ENCODE assay signal across 8 cellular contexts in the genomic region with DNA sequence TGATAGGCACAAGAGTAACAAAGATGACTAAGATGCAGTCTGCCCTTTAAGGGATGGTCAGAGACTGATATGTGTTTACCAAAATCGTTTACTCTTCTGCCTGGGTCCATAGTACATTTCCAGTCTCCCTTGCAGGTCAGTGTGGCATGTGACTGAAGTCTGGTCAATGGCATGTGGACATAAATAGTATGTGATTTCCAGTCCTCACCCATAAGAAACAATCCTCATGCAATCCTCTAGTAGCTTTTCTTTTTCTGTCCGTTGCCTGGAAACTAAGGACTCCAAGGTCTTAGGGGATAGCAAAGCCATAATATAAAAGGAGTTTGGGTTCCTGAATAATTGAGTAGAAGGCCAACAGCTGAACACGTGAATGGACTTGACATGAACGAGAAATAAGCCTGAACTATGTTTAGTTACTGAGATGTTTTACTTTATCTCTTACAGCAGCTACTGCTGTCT. TPM values are rescaled to one million over a fixed set of nuclear protein-coding genes. Genes with fewer than 3 reads are reported as not detected.
A peak's percentile ranks its signal among the peaks of the same experiment; 100 is the strongest.
DNase-seq lines count a peak whose midpoint lies in the region; ATAC-seq and TF ChIP-seq lines count a peak whose summit lies in the region.

No MANE protein-coding gene starts in this region.

- peak overlapping the region; percentile 88 for H3K4me3 Mint-ChIP-seq in activated CD4-positive, alpha-beta T cell treated with anti-CD3 and anti-CD28 coated beads, Interleukin-2, amount 10 ng/mL, durations not matched to agents 24 days and 14 days
- peak overlapping the region; percentile 94 for H3K4me3 Mint-ChIP-seq in activated naive CD8-positive, alpha-beta T cell treated with anti-CD3 and anti-CD28 coated beads, Interleukin-2, amount 50 U/mL, for 24 hours

- no peaks in the 10 kb centered on the region for H3K9me3 Mint-ChIP-seq in activated CD4-positive, alpha-beta T cell treated with anti-CD3 and anti-CD28 coated beads, Interleukin-2, amount 10 ng/mL, durations not matched to agents 24 days and 14 days
- H3K9me3 Mint-ChIP-seq in activated naive CD8-positive, alpha-beta T cell treated with anti-CD3 and anti-CD28 coated beads, Interleukin-2, amount 50 U/mL, for 24 hours = no peaks in the 10 kb centered on the region

- no peak for ATAC-seq in activated naive CD8-positive, alpha-beta T cell treated with anti-CD3 and anti-CD28 coated beads, Interleukin-2, amount 50 U/mL, for 24 hours
- no peak for ATAC-seq in HG03457 (IDR thresholded peaks at IDR 0.05; ENCODE audit: unreplicated experiment)

- no peak for DNase-seq in activated CD4-positive, alpha-beta T cell treated with anti-CD3 and anti-CD28 coated beads, Interleukin-2, amount 10 ng/mL, durations not matched to agents 24 days and 14 days
- DNase-seq in activated CD4-positive, alpha-beta T cell treated with anti-CD3 and anti-CD28 coated beads, Interleukin-2, amount 50 U/mL, for 4 hours = no peak
- DNase-seq in HT1080 (ENCODE audit: low read depth) = peak; percentile 41
- DNase-seq in activated naive CD8-positive, alpha-beta T cell treated with anti-CD3 and anti-CD28 coated beads, Interleukin-2, amount 50 U/mL, for 24 hours = no peak
- peak; percentile 45 for DNase-seq in iris pigment epithelial cell (ENCODE audit: low read depth)
- no peak for DNase-seq in suprapubic skin (ENCODE audit: low spot score in 2 of 2)
- no peak for DNase-seq in superior temporal gyrus (ENCODE audit: extremely low spot score)

- no peaks in the 10 kb centered on the region for H3K27me3 Mint-ChIP-seq in activated CD4-positive, alpha-beta T cell treated with anti-CD3 and anti-CD28 coated beads, Interleukin-2, amount 10 ng/mL, durations not matched to agents 24 days and 14 days
- H3K27me3 Mint-ChIP-seq in activated naive CD8-positive, alpha-beta T cell treated with anti-CD3 and anti-CD28 coated beads, Interleukin-2, amount 50 U/mL, for 24 hours = no peaks in the 10 kb centered on the region

- peaks cover 40% of the 10 kb centered on the region for H3K4me1 Mint-ChIP-seq in activated CD4-positive, alpha-beta T cell treated with anti-CD3 and anti-CD28 coated beads, Interleukin-2, amount 10 ng/mL, durations not matched to agents 24 days and 14 days
- H3K4me1 Mint-ChIP-seq in activated naive CD8-positive, alpha-beta T cell treated with anti-CD3 and anti-CD28 coated beads, Interleukin-2, amount 50 U/mL, for 24 hours = peaks cover 52% of the 10 kb centered on the region

- 25% methylated on average over 4 of the region's 4 CpGs for WGBS in suprapubic skin

- intact Hi-C loops in activated CD4-positive, alpha-beta T cell treated with anti-CD3 and anti-CD28 coated beads, Interleukin-2, amount 10 ng/mL, durations not matched to agents 24 days and 14 days (cut with micrococcal nuclease) = no loop called here

- peaks cover 32% of the 10 kb centered on the region for H3K36me3 Mint-ChIP-seq in activated CD4-positive, alpha-beta T cell treated with anti-CD3 and anti-CD28 coated beads, Interleukin-2, amount 10 ng/mL, durations not matched to agents 24 days and 14 days (ENCODE audit: low read depth)
- peaks cover 35% of the 10 kb centered on the region for H3K36me3 Mint-ChIP-seq in activated naive CD8-positive, alpha-beta T cell treated with anti-CD3 and anti-CD28 coated beads, Interleukin-2, amount 50 U/mL, for 24 hours (ENCODE audit: low read depth)

- H3K4me1 ChIP-seq in suprapubic skin = peaks cover 28% of the 10 kb centered on the region

- H3K27me3 ChIP-seq in suprapubic skin = no peaks in the 10 kb centered on the region

- no peak for TF ChIP-seq EP300 in suprapubic skin (IDR thresholded peaks at IDR 0.05)

- H3K36me3 ChIP-seq in suprapubic skin = peaks cover 5% of the 10 kb centered on the region

- H3K27ac ChIP-seq in suprapubic skin = peak overlapping the region; percentile 79

- no peaks in the 10 kb centered on the region for H3K9me3 ChIP-seq in suprapubic skin

- no peak for TF ChIP-seq POLR2A in suprapubic skin (IDR thresholded peaks at IDR 0.05)

- TF ChIP-seq CTCF in suprapubic skin (IDR thresholded peaks at IDR 0.05) = no peak

- H3K27ac Mint-ChIP-seq in activated CD4-positive, alpha-beta T cell treated with anti-CD3 and anti-CD28 coated beads, Interleukin-2, amount 10 ng/mL, durations not matched to agents 24 days and 14 days = peak overlapping the region; percentile 96
- peak overlapping the region; percentile 99 for H3K27ac Mint-ChIP-seq in activated naive CD8-positive, alpha-beta T cell treated with anti-CD3 and anti-CD28 coated beads, Interleukin-2, amount 50 U/mL, for 24 hours

- H3K4me3 ChIP-seq in suprapubic skin = peak overlapping the region; percentile 62

RNA-seq across cellular contexts. Expression of a gene that starts 1.1 kb away (rescaled TPM):
- 37.6 and 39.7 TPM in 2 replicates for total RNA-seq in activated CD4-positive, alpha-beta T cell treated with anti-CD3 and anti-CD28 coated beads, Interleukin-2, amount 10 ng/mL, durations not matched to agents 24 days and 14 days
- total RNA-seq in HT1080 (2014; rRNA removed; shearing (Covaris generic)) = 17.9 and 26.8 TPM in 2 replicates
- polyA plus RNA-seq in HT1080 (2015; cell fraction: cytosol; rRNA removed) = 18.9 and 19.7 TPM in 2 replicates
- polyA plus RNA-seq in HT1080 (2015; cell fraction: nucleus; rRNA removed) = 13.9 and 18.3 TPM in 2 replicates
- total RNA-seq in suprapubic skin = 10 to 100 TPM in 1 of 4 donors, 1 to 10 TPM in 3; 4.2 to 11.9 (median 5.6) TPM

RNA-seq across cellular contexts. Expression of a gene that starts 24.2 kb away (rescaled TPM):
- 11.0 and 13.2 TPM in 2 replicates for total RNA-seq in activated CD4-positive, alpha-beta T cell treated with anti-CD3 and anti-CD28 coated beads, Interleukin-2, amount 10 ng/mL, durations not matched to agents 24 days and 14 days
- total RNA-seq in HT1080 (2014; rRNA removed; shearing (Covaris generic)) = 22.7 and 23.4 TPM in 2 replicates
- polyA plus RNA-seq in HT1080 (2015; cell fraction: cytosol; rRNA removed) = 18.2 and 21.7 TPM in 2 replicates
- polyA plus RNA-seq in HT1080 (2015; cell fraction: nucleus; rRNA removed) = 32.6 and 36.3 TPM in 2 replicates
- total RNA-seq in suprapubic skin = 10 to 100 TPM; 28.9 to 63.6 (median 51.5) TPM

RNA-seq across cellular contexts. Expression of a gene that starts 56.0 kb away (rescaled TPM):
- total RNA-seq in activated CD4-positive, alpha-beta T cell treated with anti-CD3 and anti-CD28 coated beads, Interleukin-2, amount 10 ng/mL, durations not matched to agents 24 days and 14 days = 0.23 and 0.47 TPM in 2 replicates
- total RNA-seq in HT1080 (2014; rRNA removed; shearing (Covaris generic)) = not detected in 2 replicates
- 0.45 and 0.93 TPM in 2 replicates for polyA plus RNA-seq in HT1080 (2015; cell fraction: cytosol; rRNA removed)
- polyA plus RNA-seq in HT1080 (2015; cell fraction: nucleus; rRNA removed) = 0.23 and 0.51 TPM in 2 replicates
- total RNA-seq in suprapubic skin = 1 to 10 TPM in 1 of 4 donors, under 1 TPM in 1, not detected in 2; 0.30 to 2.9 TPM

Comparison
In these comparisons a context has a peak if more than half of its experiments do, and no peak if none do; other contexts are left out.
1. DNase-seq: peak in HT1080 (single experiment) and iris pigment epithelial cell (single experiment); none in activated CD4-positive, alpha-beta T cell treated with anti-CD3 and anti-CD28 coated beads, Interleukin-2, amount 10 ng/mL, durations not matched to agents 24 days and 14 days (single experiment), activated CD4-positive, alpha-beta T cell treated with anti-CD3 and anti-CD28 coated beads, Interleukin-2, amount 50 U/mL, for 4 hours (0 of 2), activated naive CD8-positive, alpha-beta T cell treated with anti-CD3 and anti-CD28 coated beads, Interleukin-2, amount 50 U/mL, for 24 hours (single experiment), suprapubic skin (0 of 2) and superior temporal gyrus (single experiment).